ENCODE assay signal across 15 cellular contexts in genomic region chr3:144237351-144237750, GRCh38.
DNase-seq lines count a peak whose midpoint lies in the region; ATAC-seq lines count a peak whose summit lies in the region.
"Had no signal": no experiment of that assay in that cellular context is flagged by ENCODE, and none has a peak within 500 bp of the region (broad histone marks: within the 10 kb centered on the region; RNA-seq: fewer than 3 reads in every experiment).

No MANE protein-coding gene starts in this region.

- DNase-seq in G401 (ENCODE audit: low spot score) (peak; percentile 51), HT1080 (ENCODE audit: low read depth) (peak; percentile 13), NCI-H69 (lab: John Stamatoyannopoulos, UW) (peak; percentile 82), islet precursor cell (peak; percentile 51), SJCRH30 (no peak)
- DNase-seq: BE2C; CD4-positive, alpha-beta memory T cell; DMS53; GM23248 had no signal

- H3K36me3 ChIP-seq in SJCRH30: no peaks in the 10 kb centered on the region
- H3K36me3 ChIP-seq: BE2C had no signal

- ATAC-seq in GM21367 (IDR thresholded peaks at IDR 0.05; ENCODE audit: unreplicated experiment): no peak
- no peak for ATAC-seq in GM21381 (IDR thresholded peaks at IDR 0.05; ENCODE audit: unreplicated experiment)
- ATAC-seq: A549, HCT116 had no signal

- H3K4me1 ChIP-seq in SJCRH30: peaks cover 8% of the 10 kb centered on the region; the same call in 1 of the 2 replicates
- H3K4me1 ChIP-seq: A549, BE2C had no signal

- H3K9me3 ChIP-seq in SJCRH30 (replicated peaks): no peaks in the 10 kb centered on the region
- H3K9me3 ChIP-seq: A549, BE2C had no signal

- in situ Hi-C loops in G401 (cut with HindIII; ENCODE audit: low sequenced_read_pairs): no loop called here

- no peaks in the 10 kb centered on the region for H3K27me3 ChIP-seq in SJCRH30
- H3K27me3 ChIP-seq: BE2C had no signal

- no peak overlapping the region for H3K4me3 ChIP-seq in SJCRH30
- H3K4me3 ChIP-seq: A549, GM23248 had no signal

- no peak overlapping the region for H3K27ac ChIP-seq in SJCRH30
- H3K27ac ChIP-seq: A549, C4-2B, GM23248, HL-60 had no signal

Comparison
In these comparisons a context has a peak if more than half of its experiments do, and no peak if none do; other contexts are left out.
1. DNase-seq: peak in G401 (single experiment), HT1080 (single experiment), NCI-H69 (single experiment) and islet precursor cell (single experiment); none in SJCRH30 (0 of 2).